15 cellular contexts compared by ENCODE assay signal in genomic region chr12:117533687-117534086, GRCh38.
A peak's percentile ranks its signal among the peaks of the same experiment; 100 is the strongest.
DNase-seq lines count a peak whose midpoint lies in the region; ATAC-seq and TF ChIP-seq lines count a peak whose summit lies in the region.
"Had no signal": no experiment of that assay in that cellular context is flagged by ENCODE, and none has a peak within 500 bp of the region (broad histone marks: within the 10 kb centered on the region; RNA-seq: fewer than 3 reads in every experiment).

No MANE protein-coding gene starts in this region.

- no peak overlapping the region for H3K4me2 ChIP-seq in mammary epithelial cell (ENCODE audit: insufficient read depth, low read depth, low read length)
- H3K4me2 ChIP-seq: A549 had no signal

- H3K4me1 Mint-ChIP-seq in MCF 10A (ENCODE audit: insufficient read depth, unreplicated experiment) = no peaks in the 10 kb centered on the region
- H3K4me1 Mint-ChIP-seq: CD8-positive, alpha-beta memory T cell had no signal

- H3K9me3 ChIP-seq in mammary epithelial cell (replicated peaks; ENCODE audit: insufficient read depth, low read length) (peaks cover 27% of the 10 kb centered on the region), body of pancreas (no peaks in the 10 kb centered on the region), psoas muscle (no peaks in the 10 kb centered on the region), uterus (no peaks in the 10 kb centered on the region), esophagus squamous epithelium (no peaks in the 10 kb centered on the region)

- peaks cover 19% of the 10 kb centered on the region for H3K27me3 Mint-ChIP-seq in MCF 10A (ENCODE audit: insufficient read depth, unreplicated experiment)

- intact Hi-C loops in MCF 10A (cut with micrococcal nuclease) (no loop called here), mammary epithelial cell (cut with micrococcal nuclease) (no loop called here), body of pancreas (cut with DNase I) (no loop called here), psoas muscle (cut with DNase I) (loop anchor here in 1 of 2 donors (5.0 kb wide), 1 partner anchor 46 kb away; no protein-coding TSS in a partner anchor), uterus (cut with DNase I; ENCODE audit: low total_unique reads) (no loop called here), esophagus squamous epithelium (cut with DNase I) (no loop called here)

- H3K4me1 ChIP-seq in mammary epithelial cell (ENCODE audit: insufficient read depth, low read length) (no peaks in the 10 kb centered on the region), body of pancreas (peaks cover 8% of the 10 kb centered on the region), psoas muscle (peaks cover 14% of the 10 kb centered on the region), uterus (no peaks in the 10 kb centered on the region), esophagus squamous epithelium (no peaks in the 10 kb centered on the region)

- no peak for TF ChIP-seq CTCF in MCF 10A (IDR thresholded peaks at IDR 0.05; ENCODE audit: unreplicated experiment)
- no peak for TF ChIP-seq CTCF in mammary epithelial cell (conservative IDR thresholded peaks at IDR 0.05 in 1 of 2, IDR thresholded peaks at IDR 0.05 in 1 of 2; ENCODE audit: extremely low read depth in 1 of 2, insufficient read depth in 1 of 2, low read depth in 1 of 2, low read length in 2 of 2)
- TF ChIP-seq CTCF in body of pancreas (IDR thresholded peaks at IDR 0.05) = no peak
- TF ChIP-seq CTCF in psoas muscle (IDR thresholded peaks at IDR 0.05) = no peak
- no peak for TF ChIP-seq CTCF in uterus (IDR thresholded peaks at IDR 0.05)
- no peak for TF ChIP-seq CTCF in esophagus squamous epithelium (IDR thresholded peaks at IDR 0.05)

- H4K20me1 ChIP-seq in mammary epithelial cell (ENCODE audit: insufficient read depth, low read length) = no peaks in the 10 kb centered on the region

- H2AFZ ChIP-seq in mammary epithelial cell (ENCODE audit: low read depth, low read length) = no peak overlapping the region

- CTCF ChIA-PET in MCF 10A (lab: Yijun Ruan, JAX) (interaction anchor here (1.1 kb wide), 1 partner anchor 166 kb away, joined by 3 read pairs; no protein-coding TSS in a partner anchor), mammary epithelial cell (lab: Charles Lee; ENCODE audit: low non-redundant PET) (no interaction called here)

- ATAC-seq in body of pancreas (peak; percentile 30), psoas muscle (peak; percentile 92 to 97 (median 96))
- ATAC-seq: A549, Panc1 had no signal

- dilution Hi-C loops in mammary epithelial cell (cut with HindIII; ENCODE audit: low sequenced_read_pairs) = loop anchor here (5.0 kb wide), 2 partner anchors 61 to 224 kb away; no protein-coding TSS in a partner anchor

- no peak overlapping the region for H3K9ac ChIP-seq in mammary epithelial cell (ENCODE audit: insufficient read depth, low read length)

- in situ Hi-C loops in mammary epithelial cell (cut with MboI; ENCODE audit: low sequenced_read_pairs in 2 of 2) = no loop called here

- TF ChIP-seq POLR2A in body of pancreas (IDR thresholded peaks at IDR 0.05) = no peak
- no peak for TF ChIP-seq POLR2A in uterus (IDR thresholded peaks at IDR 0.05)
- no peak for TF ChIP-seq POLR2A in esophagus squamous epithelium (IDR thresholded peaks at IDR 0.05)

- no peaks in the 10 kb centered on the region for H3K79me2 ChIP-seq in mammary epithelial cell (ENCODE audit: insufficient read depth, low read length)

- H3K9me3 Mint-ChIP-seq in MCF 10A (ENCODE audit: unreplicated experiment) = peaks cover 16% of the 10 kb centered on the region
- H3K9me3 Mint-ChIP-seq: CD8-positive, alpha-beta memory T cell had no signal

- POLR2A ChIA-PET in MCF 10A (lab: Yijun Ruan, JAX) = interaction anchor here (1.4 kb wide), 1 partner anchor 11 kb away, joined by 4 read pairs; no protein-coding TSS in a partner anchor

- WGBS in mammary epithelial cell (ENCODE audit: low coverage, missing lambda C conversion rate) = 26% methylated on average over 4 of the region's 6 CpGs
- 49 to 66% methylated on average over 6 of the region's 6 CpGs for WGBS in body of pancreas, 2 donors
- WGBS in psoas muscle, 3 donors = 16 to 31% (median 25%) methylated on average over 6 of the region's 6 CpGs
- 45 to 73% methylated on average over 2 to 6 of the region's 6 CpGs for WGBS in esophagus squamous epithelium, 2 donors

- no peak overlapping the region for H3K4me3 Mint-ChIP-seq in MCF 10A (ENCODE audit: unreplicated experiment)
- H3K4me3 Mint-ChIP-seq: CD8-positive, alpha-beta memory T cell had no signal

- H3K4me3 ChIP-seq in mammary epithelial cell (replicated peaks in 1 of 3; ENCODE audit: insufficient read depth in 1 of 3, low read depth in 2 of 3, low read length in 3 of 3) (no peak overlapping the region), body of pancreas (no peak overlapping the region), psoas muscle (no peak overlapping the region), uterus (no peak overlapping the region), esophagus squamous epithelium (no peak overlapping the region)
- H3K4me3 ChIP-seq: A549, SK-N-MC had no signal

- BruUV-seq in MCF 10A (replicated peaks; lab: Mats Ljungman, UMichigan) (no TSS peak), mammary epithelial cell (replicated peaks; lab: Mats Ljungman, UMichigan) (no TSS peak)

- no peak overlapping the region for H3K27ac Mint-ChIP-seq in MCF 10A (ENCODE audit: low read depth, unreplicated experiment)
- H3K27ac Mint-ChIP-seq: CD8-positive, alpha-beta memory T cell had no signal

- DNase-seq in MCF 10A (ENCODE audit: unreplicated experiment) (peak; percentile 4), mammary epithelial cell (no peak), body of pancreas (peak in 1 of 4 donors; percentile 12), psoas muscle (peak; percentile 43 to 85), uterus (no peak), esophagus squamous epithelium (lab: John Stamatoyannopoulos, UW) (no peak), SIG-M5 treated with dmso at 0.1 percent for 504 hours (lab: John Stamatoyannopoulos, UW; ENCODE audit: unreplicated experiment) (no peak)
- DNase-seq: CD8-positive, alpha-beta memory T cell; Kasumi-1; MM.1S; NCI-H1105; NCI-H1694 had no signal

- no peaks in the 10 kb centered on the region for H3K36me3 Mint-ChIP-seq in MCF 10A (ENCODE audit: insufficient read depth, unreplicated experiment)

- H3K27ac ChIP-seq in mammary epithelial cell (ENCODE audit: insufficient read depth, low read depth, low read length) (no peak overlapping the region), body of pancreas (no peak overlapping the region), psoas muscle (peak overlapping the region; percentile 69), uterus (no peak overlapping the region), esophagus squamous epithelium (no peak overlapping the region)
- H3K27ac ChIP-seq: A549, SK-N-MC had no signal

- H3K27me3 ChIP-seq in mammary epithelial cell (ENCODE audit: insufficient read depth, low read length) (no peaks in the 10 kb centered on the region), body of pancreas (no peaks in the 10 kb centered on the region), psoas muscle (ENCODE audit: insufficient read depth in 3 of 3, low read length in 2 of 3) (no peaks in the 10 kb centered on the region), uterus (no peaks in the 10 kb centered on the region), esophagus squamous epithelium (peaks cover 0 to 18% (median 0%) of the 10 kb centered on the region in 4 donors)

- no peaks in the 10 kb centered on the region for H3K36me3 ChIP-seq in mammary epithelial cell (ENCODE audit: insufficient read depth, low read length)
- H3K36me3 ChIP-seq in body of pancreas (replicated peaks in 1 of 2; ENCODE audit: insufficient read depth in 1 of 2, low read depth in 2 of 2) = no peaks in the 10 kb centered on the region
- no peaks in the 10 kb centered on the region for H3K36me3 ChIP-seq in psoas muscle (ENCODE audit: insufficient read depth in 1 of 2, low read depth in 1 of 2)
- no peaks in the 10 kb centered on the region for H3K36me3 ChIP-seq in uterus
- H3K36me3 ChIP-seq in esophagus squamous epithelium = no peaks in the 10 kb centered on the region

Comparison
In these comparisons a context has a peak if more than half of its experiments do, and no peak if none do; other contexts are left out.
1. DNase-seq: peak in MCF 10A (single experiment) and psoas muscle (2 of 2); none in mammary epithelial cell (single experiment), uterus (0 of 2), esophagus squamous epithelium (single experiment) and SIG-M5 treated with dmso at 0.1 percent for 504 hours (single experiment).